8 cellular contexts compared by ENCODE assay signal in the genomic region with DNA sequence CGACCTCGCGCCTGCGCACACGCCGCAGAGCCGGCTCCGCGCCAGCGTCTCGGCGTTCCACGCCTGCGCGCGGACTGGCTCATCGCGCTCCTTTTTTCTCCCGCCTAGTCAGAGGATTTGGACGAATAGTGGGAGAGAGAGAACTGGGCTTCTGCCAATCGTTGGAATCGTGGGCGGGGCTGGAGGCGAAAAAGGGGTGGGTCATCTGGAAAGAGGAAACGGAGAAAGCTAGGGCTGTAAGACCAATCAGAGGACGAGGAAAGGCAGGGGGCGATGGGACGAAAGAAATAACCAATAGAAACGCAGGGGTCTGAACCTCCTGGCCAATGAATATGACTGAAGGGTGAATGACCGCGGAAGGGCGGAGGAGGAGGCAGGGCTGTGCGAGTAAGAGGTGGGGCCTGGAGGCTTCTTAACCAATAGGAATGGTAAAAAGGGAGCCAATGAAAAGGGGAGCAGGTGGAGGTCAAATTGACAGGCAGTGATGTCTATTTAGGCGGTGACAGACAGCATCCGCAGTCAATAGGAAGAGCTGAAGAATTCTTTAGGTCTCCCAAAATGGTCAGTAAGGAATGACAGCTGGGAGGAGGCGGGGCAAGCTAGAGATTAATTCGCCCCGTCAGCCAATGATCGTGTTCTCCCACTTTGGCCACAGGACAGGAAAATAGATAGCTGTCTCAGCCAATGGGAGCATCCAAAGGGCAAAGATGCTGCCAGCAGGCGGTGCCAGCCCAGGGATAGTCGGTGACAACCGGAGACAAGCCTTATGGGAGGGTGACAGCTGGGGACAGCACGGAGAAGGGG. TPM values are rescaled to one million over a fixed set of nuclear protein-coding genes. Genes with fewer than 3 reads are reported as not detected.
DNase-seq lines count a peak whose midpoint lies in the region; ATAC-seq and TF ChIP-seq lines count a peak whose summit lies in the region.

A gene with protein sequence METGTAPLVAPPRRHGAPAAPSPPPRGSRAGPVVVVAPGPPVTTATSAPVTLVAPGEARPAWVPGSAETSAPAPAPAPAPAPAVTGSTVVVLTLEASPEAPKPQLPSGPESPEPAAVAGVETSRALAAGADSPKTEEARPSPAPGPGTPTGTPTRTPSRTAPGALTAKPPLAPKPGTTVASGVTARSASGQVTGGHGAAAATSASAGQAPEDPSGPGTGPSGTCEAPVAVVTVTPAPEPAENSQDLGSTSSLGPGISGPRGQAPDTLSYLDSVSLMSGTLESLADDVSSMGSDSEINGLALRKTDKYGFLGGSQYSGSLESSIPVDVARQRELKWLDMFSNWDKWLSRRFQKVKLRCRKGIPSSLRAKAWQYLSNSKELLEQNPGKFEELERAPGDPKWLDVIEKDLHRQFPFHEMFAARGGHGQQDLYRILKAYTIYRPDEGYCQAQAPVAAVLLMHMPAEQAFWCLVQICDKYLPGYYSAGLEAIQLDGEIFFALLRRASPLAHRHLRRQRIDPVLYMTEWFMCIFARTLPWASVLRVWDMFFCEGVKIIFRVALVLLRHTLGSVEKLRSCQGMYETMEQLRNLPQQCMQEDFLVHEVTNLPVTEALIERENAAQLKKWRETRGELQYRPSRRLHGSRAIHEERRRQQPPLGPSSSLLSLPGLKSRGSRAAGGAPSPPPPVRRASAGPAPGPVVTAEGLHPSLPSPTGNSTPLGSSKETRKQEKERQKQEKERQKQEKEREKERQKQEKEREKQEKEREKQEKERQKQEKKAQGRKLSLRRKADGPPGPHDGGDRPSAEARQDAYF (minus strand): TSS at position 51 of the 804 bp plus-strand sequence. CDS start 311 bp downstream, outside the sequence.

- peak; percentile 43 for TF ChIP-seq CTCF in BJ (IDR thresholded peaks at IDR 0.05; ENCODE audit: insufficient read depth, low read depth, low read length)

- H3K27ac ChIP-seq in layer of hippocampus (ENCODE audit: low read depth, low read length) = peak within 1 kb of the TSS; percentile 98

- peak; percentile 100 for DNase-seq in BJ (ENCODE audit: low read depth)
- peak; percentile 99 for DNase-seq in NCI-H748 (lab: John Stamatoyannopoulos, UW; ENCODE audit: unreplicated experiment)
- peak; percentile 92 to 100 for DNase-seq in activated CD4-positive, alpha-beta T cell treated with anti-CD3 and anti-CD28 coated beads, Interleukin-2, amount 50 U/mL, for 24 hours (ENCODE audit: low read depth in 1 of 2, low spot score in 1 of 2)
- DNase-seq in cortex of kidney (lab: John Stamatoyannopoulos, UW) = peak; percentile 59
- DNase-seq in stimulated activated CD4-positive, alpha-beta T cell treated with anti-CD3 and anti-CD28 coated beads, Interleukin-1b, Interleukin-23, amount 100 ng/mL, for 24 hours (ENCODE audit: low read depth in 4 of 4, low spot score in 1 of 4) = peak; percentile 92 to 98 (median 97)

- no peaks in the 10 kb centered on the region for H3K27me3 ChIP-seq in BJ (ENCODE audit: control insufficient read depth, insufficient read depth, low read length)
- H3K27me3 ChIP-seq in layer of hippocampus (ENCODE audit: control insufficient read depth, insufficient read depth, low read length) = no peaks in the 10 kb centered on the region

- peak; percentile 86 for ATAC-seq in GM19395 (IDR thresholded peaks at IDR 0.05; ENCODE audit: unreplicated experiment)
- peak; percentile 49 for ATAC-seq in HG03558 (IDR thresholded peaks at IDR 0.05; ENCODE audit: extremely low read depth, unreplicated experiment)

- peak within 1 kb of the TSS; percentile 85 for H3K4me3 ChIP-seq in BJ (ENCODE audit: low read depth, low read length)

- H3K36me3 ChIP-seq in BJ (ENCODE audit: control insufficient read depth, insufficient read depth, low read length) = no peaks in the 10 kb centered on the region; the same call in 1 of the 2 replicates

- POLR2A ChIA-PET in BJ (lab: Charles Lee) = interaction anchor here (0.5 to 1.0 kb wide), 3 partner anchors 15 to 238 kb away, joined by 4 to 7 read pairs (median 7); a partner anchor contains a TSS

- CTCF ChIA-PET in BJ (lab: Yijun Ruan, JAX) = interaction anchor here (0.7 to 1.1 kb wide), 4 partner anchors 9 to 260 kb away, joined by 3 to 4 read pairs (median 3); no protein-coding TSS in a partner anchor

RNA-seq across cellular contexts. Expression of the gene that starts here (rescaled TPM):
- polyA plus RNA-seq in BJ (2011; rRNA removed) = 11.3 and 16.5 TPM in 2 replicates
- 18.3 and 21.9 TPM in 2 replicates for polyA minus RNA-seq in BJ (2011; rRNA and poly(A)+ RNA removed)

Comparison
In these comparisons a context has a peak if more than half of its experiments do, and no peak if none do; other contexts are left out.
1. Peak in every context shown above with its lines: DNase-seq, ATAC-seq, H3K4me3 ChIP-seq and H3K27ac ChIP-seq.